Comparison of ENCODE assay signal across 1 cellular context in the genomic region with DNA sequence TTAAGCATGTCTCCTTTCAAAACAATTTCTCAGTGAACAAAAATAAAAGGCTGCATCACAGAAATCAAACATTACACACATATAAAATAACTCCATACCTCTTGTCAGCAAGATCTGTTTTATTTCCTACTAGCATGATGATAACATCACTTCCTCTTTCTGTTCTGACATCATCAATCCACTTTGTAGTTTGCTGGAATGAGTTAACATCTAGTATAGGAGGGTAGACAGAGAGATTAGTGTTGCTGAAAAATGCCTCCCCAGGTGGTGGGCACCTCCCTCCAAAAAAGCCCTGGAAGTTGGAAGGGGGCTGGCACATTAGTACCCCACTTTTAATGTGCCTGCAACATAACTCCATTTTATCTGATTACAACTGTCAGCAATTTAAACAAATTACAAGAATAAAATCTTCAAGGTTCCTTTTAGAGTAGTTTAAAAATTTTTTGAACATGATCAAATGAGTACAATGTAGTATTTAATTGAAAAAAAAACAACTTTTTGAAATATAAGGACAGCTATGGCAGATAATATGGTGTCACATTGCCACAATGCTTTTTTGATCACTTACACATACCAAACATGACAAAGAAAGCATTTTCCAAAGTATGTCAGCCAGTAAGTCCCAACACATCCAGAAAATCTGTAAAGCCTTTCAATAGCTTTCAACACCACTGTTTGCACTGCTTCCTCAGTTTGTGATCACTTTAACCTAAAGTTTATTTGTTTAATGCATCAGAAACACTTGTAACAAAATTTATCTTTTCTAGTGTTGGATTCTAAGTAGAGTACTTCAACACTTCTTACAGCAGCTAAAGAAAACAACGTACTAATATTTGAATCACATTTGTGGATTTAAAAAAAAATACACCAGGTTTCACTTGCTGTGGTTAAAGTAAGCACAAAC.
TF ChIP-seq lines count a peak whose summit lies in the region.

No MANE protein-coding gene starts in this region.

TF ChIP-seq in HepG2, 621 proteins besides CTCF, POLR2A, EP300 and RAD21:
- TF ChIP-seq ZNF891 (CRISPR knock-in tag; IDR thresholded peaks at IDR 0.05) (no peak), ZNF713 (CRISPR knock-in tag; IDR thresholded peaks at IDR 0.05) (no peak), ZNF432 (CRISPR knock-in tag; IDR thresholded peaks at IDR 0.05; ENCODE audit: borderline replicate concordance) (no peak), ZFY (CRISPR knock-in tag; IDR thresholded peaks at IDR 0.05) (no peak), ZNF468 (CRISPR knock-in tag; IDR thresholded peaks at IDR 0.05) (no peak), MIER2 (CRISPR knock-in tag; IDR thresholded peaks at IDR 0.05) (no peak), KLF6 (CRISPR knock-in tag; IDR thresholded peaks at IDR 0.05) (no peak), POLR2AphosphoS2 (IDR thresholded peaks at IDR 0.05; ENCODE audit: low read depth, low read length) (no peak), SALL1 (CRISPR knock-in tag; IDR thresholded peaks at IDR 0.05) (no peak), NRL (CRISPR knock-in tag; IDR thresholded peaks at IDR 0.05; ENCODE audit: borderline replicate concordance) (no peak), ZNF775 (CRISPR knock-in tag; IDR thresholded peaks at IDR 0.05; ENCODE audit: borderline replicate concordance) (no peak), NR2F2 (IDR thresholded peaks at IDR 0.05; ENCODE audit: borderline replicate concordance, low read depth) (no peak)
- TF ChIP-seq, protein P1, sequence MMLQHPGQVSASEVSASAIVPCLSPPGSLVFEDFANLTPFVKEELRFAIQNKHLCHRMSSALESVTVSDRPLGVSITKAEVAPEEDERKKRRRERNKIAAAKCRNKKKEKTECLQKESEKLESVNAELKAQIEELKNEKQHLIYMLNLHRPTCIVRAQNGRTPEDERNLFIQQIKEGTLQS (CRISPR knock-in tag; IDR thresholded peaks at IDR 0.05), result no peak
